Comparison of ENCODE assay signal across 23 cellular contexts in genomic region chr1:64100791-64101190, GRCh38.
DNase-seq lines count a peak whose midpoint lies in the region; FAIRE-seq and TF ChIP-seq lines count a peak whose summit lies in the region.
"Had no signal": no experiment of that assay in that cellular context is flagged by ENCODE, and none has a peak within 500 bp of the region (broad histone marks: within the 10 kb centered on the region; RNA-seq: fewer than 3 reads in every experiment).

No MANE protein-coding gene starts in this region.

- H3K79me2 ChIP-seq in astrocyte (ENCODE audit: insufficient read depth, low read length), result no peaks in the 10 kb centered on the region

- TF ChIP-seq POLR2A in thyroid gland (IDR thresholded peaks at IDR 0.05), result no peak

- 76 to 86% methylated on average over 4 of the region's 4 CpGs for WGBS in thyroid gland, 2 donors

- peaks cover 3% of the 10 kb centered on the region for H3K9me3 Mint-ChIP-seq in astrocyte (ENCODE audit: unreplicated experiment)
- H3K9me3 Mint-ChIP-seq in osteocyte (ENCODE audit: unreplicated experiment), result peaks cover 5% of the 10 kb centered on the region
- H3K9me3 Mint-ChIP-seq: CD8-positive, alpha-beta T cell had no signal

- no peaks in the 10 kb centered on the region for H3K9me3 ChIP-seq in astrocyte (ENCODE audit: insufficient read depth, low read depth, low read length)
- no peaks in the 10 kb centered on the region for H3K9me3 ChIP-seq in thyroid gland
- H3K9me3 ChIP-seq: BLaER1 treated with 17β-estradiol and CSF1 and Interleukin-3, amounts not matched to agents 10 nM and 100 nM; HAP-1 had no signal

- H3K27ac Mint-ChIP-seq in astrocyte (ENCODE audit: unreplicated experiment) (no peak overlapping the region), osteocyte (ENCODE audit: unreplicated experiment) (peak overlapping the region; percentile 48)
- H3K27ac Mint-ChIP-seq: CD8-positive, alpha-beta T cell had no signal

- H3K4me3 ChIP-seq in astrocyte (ENCODE audit: insufficient read depth, low read depth, low read length) (no peak overlapping the region), thyroid gland (replicated peaks in 1 of 3) (no peak overlapping the region)
- H3K4me3 ChIP-seq: BLaER1 treated with 17β-estradiol and CSF1 and Interleukin-3, amounts not matched to agents 10 nM and 100 nM; GM23248; HAP-1 had no signal

- H3K4me1 ChIP-seq in astrocyte (ENCODE audit: insufficient read depth, low read length) (no peaks in the 10 kb centered on the region), thyroid gland (no peaks in the 10 kb centered on the region)
- H3K4me1 ChIP-seq: BLaER1 treated with 17β-estradiol and CSF1 and Interleukin-3, amounts not matched to agents 10 nM and 100 nM; HAP-1 had no signal

- DNase-seq in astrocyte (ENCODE audit: low read depth) (peak; percentile 14), fibroblast of peridontal ligament (ENCODE audit: extremely low read depth) (peak; percentile 73), osteocyte (ENCODE audit: extremely low spot score, unreplicated experiment) (no peak), AG20443 (ENCODE audit: low spot score) (no peak), ecto neural progenitor cell (ENCODE audit: low spot score) (no peak), thyroid gland (no peak)
- DNase-seq in stimulated activated naive CD4-positive, alpha-beta T cell (lab: John Stamatoyannopoulos, UW), result no peak
- DNase-seq: CD8-positive, alpha-beta T cell; DMS153; GM23248; KG1; NCI-H1092 treated with DMSO at 0.1 percent for 48 hours; NCI-H146; NCI-H2029 treated with DMSO at 0.1 percent for 48 hours; NCI-H226; NCI-H510A treated with DMSO at 0.1 percent for 48 hours; NCI-H748 treated with DMSO at 0.1 percent for 48 hours; SHP77 treated with DMSO at 0.1 percent for 48 hours had no signal

- no peak overlapping the region for H3K9ac ChIP-seq in astrocyte (ENCODE audit: low read length)
- H3K9ac ChIP-seq: BLaER1 treated with 17β-estradiol and CSF1 and Interleukin-3, amounts not matched to agents 10 nM and 100 nM; GM23248 had no signal

- H3K27ac ChIP-seq in astrocyte (ENCODE audit: low read depth, low read length) (no peak overlapping the region), thyroid gland (no peak overlapping the region)
- H3K27ac ChIP-seq: BLaER1 treated with 17β-estradiol and CSF1 and Interleukin-3, amounts not matched to agents 10 nM and 100 nM; GM23248; HL-60; RWPE1 had no signal

- intact Hi-C loops in thyroid gland (cut with DNase I), result no loop called here

- H3K4me3 Mint-ChIP-seq in astrocyte (ENCODE audit: unreplicated experiment), result no peak overlapping the region
- no peak overlapping the region for H3K4me3 Mint-ChIP-seq in osteocyte (ENCODE audit: unreplicated experiment)
- H3K4me3 Mint-ChIP-seq: CD8-positive, alpha-beta T cell had no signal

- TF ChIP-seq CTCF in astrocyte (IDR thresholded peaks at IDR 0.05; ENCODE audit: insufficient read depth, low read depth, low read length) (no peak), osteocyte (IDR thresholded peaks at IDR 0.05) (no peak), thyroid gland (IDR thresholded peaks at IDR 0.05) (no peak)

- H3K27me3 ChIP-seq in astrocyte (ENCODE audit: insufficient read depth, low read length), result no peaks in the 10 kb centered on the region
- H3K27me3 ChIP-seq in thyroid gland, result no peaks in the 10 kb centered on the region
- H3K27me3 ChIP-seq: BLaER1 treated with 17β-estradiol and CSF1 and Interleukin-3, amounts not matched to agents 10 nM and 100 nM had no signal

- no peak overlapping the region for H3K4me2 ChIP-seq in astrocyte (ENCODE audit: low read length)
- H3K4me2 ChIP-seq: BLaER1 treated with 17β-estradiol and CSF1 and Interleukin-3, amounts not matched to agents 10 nM and 100 nM had no signal

- H3K36me3 ChIP-seq in astrocyte (ENCODE audit: insufficient read depth, low read length) (no peaks in the 10 kb centered on the region), thyroid gland (no peaks in the 10 kb centered on the region)
- H3K36me3 ChIP-seq: BLaER1 treated with 17β-estradiol and CSF1 and Interleukin-3, amounts not matched to agents 10 nM and 100 nM; HAP-1 had no signal

- H2AFZ ChIP-seq in astrocyte (ENCODE audit: low read depth, low read length), result no peak overlapping the region
- H2AFZ ChIP-seq: GM23248 had no signal

- FAIRE-seq in astrocyte (lab: Jason Lieb, UNC), result no peak
- FAIRE-seq: GM12891 had no signal

- no peaks in the 10 kb centered on the region for H4K20me1 ChIP-seq in astrocyte (ENCODE audit: insufficient read depth, low read length)
- H4K20me1 ChIP-seq: BLaER1 treated with 17β-estradiol and CSF1 and Interleukin-3, amounts not matched to agents 10 nM and 100 nM had no signal

- no peaks in the 10 kb centered on the region for H3K36me3 Mint-ChIP-seq in astrocyte (ENCODE audit: low read depth, unreplicated experiment)
- H3K36me3 Mint-ChIP-seq in osteocyte (ENCODE audit: unreplicated experiment), result no peaks in the 10 kb centered on the region
- H3K36me3 Mint-ChIP-seq: CD8-positive, alpha-beta T cell had no signal

- H3K27me3 Mint-ChIP-seq in astrocyte (ENCODE audit: low read depth, unreplicated experiment), result no peaks in the 10 kb centered on the region
- no peaks in the 10 kb centered on the region for H3K27me3 Mint-ChIP-seq in osteocyte (ENCODE audit: unreplicated experiment)

- H3K4me1 Mint-ChIP-seq in astrocyte (ENCODE audit: low read depth, unreplicated experiment) (peaks cover 1% of the 10 kb centered on the region), osteocyte (ENCODE audit: unreplicated experiment) (peaks cover 12% of the 10 kb centered on the region)

Comparison
In these comparisons a context has a peak if more than half of its experiments do, and no peak if none do; other contexts are left out.
1. DNase-seq: peak in astrocyte (single experiment) and fibroblast of peridontal ligament (single experiment); none in osteocyte (single experiment), AG20443 (single experiment), ecto neural progenitor cell (single experiment), thyroid gland (0 of 2) and stimulated activated naive CD4-positive, alpha-beta T cell (0 of 6).